28 cellular contexts compared by ENCODE assay signal in genomic region chr5:159559337-159559736, GRCh38.
"Had no signal": no experiment of that assay in that cellular context is flagged by ENCODE, and none has a peak within 500 bp of the region (broad histone marks: within the 10 kb centered on the region; RNA-seq: fewer than 3 reads in every experiment).

No MANE protein-coding gene starts in this region.

- ATAC-seq: heart right ventricle; left cardiac atrium; left lobe of liver; mucosa of descending colon; naive thymus-derived CD4-positive, alpha-beta T cell; right cardiac atrium; sciatic nerve; stimulated activated naive B cell treated with anti-CD40 and anti-IgM and Interleukin-4, amounts not matched to agents 10 μg/mL and 1 μg/mL and 100 μg/mL, for 72 hours; stimulated activated naive CD8-positive, alpha-beta T cell treated with anti-CD3 and anti-CD28 coated beads, Interleukin-15, Interleukin-2, amounts not matched to agents 100 U/mL and 50 U/mL, for 24 hours had no signal

- H3K36me3 ChIP-seq: heart right ventricle, pancreas, prostate gland, stomach, thyroid gland, transverse colon, upper lobe of left lung, uterus had no signal

- DNase-seq: heart right ventricle; kidney glomerular epithelial cell; left cardiac atrium; midbrain; mucosa of descending colon; naive thymus-derived CD4-positive, alpha-beta T cell; nucleus accumbens; pancreas; posterior cingulate gyrus; retina; right cardiac atrium; stimulated activated CD4-positive, alpha-beta T cell treated with anti-CD3 and anti-CD28 coated beads, Interleukin-12 subunit alpha, Interleukin-12 subunit beta, amount 100 ng/mL, for 4 hours; stimulated activated CD4-positive, alpha-beta T cell treated with anti-CD3 and anti-CD28 coated beads, Interleukin-15, amount 100 ng/mL, for 24 hours; stimulated activated CD4-positive, alpha-beta T cell treated with anti-CD3 and anti-CD28 coated beads, Interleukin-2, amount 100 ng/mL, for 24 hours; stimulated activated CD4-positive, alpha-beta T cell treated with anti-CD3 and anti-CD28 coated beads, Interleukin-4, amount 100 ng/mL, for 1 hour; stimulated activated naive B cell treated with anti-CD40 and anti-IgM and Interleukin-4, amounts not matched to agents 10 μg/mL and 1 μg/mL and 100 μg/mL, for 72 hours; stimulated activated naive CD8-positive, alpha-beta T cell treated with anti-CD3 and anti-CD28 coated beads, Interleukin-15, Interleukin-2, amounts not matched to agents 100 U/mL and 50 U/mL, for 24 hours; stomach; testis; thyroid gland; transverse colon; uterus had no signal

- H3K9me3 ChIP-seq: heart right ventricle, mucosa of descending colon, pancreas, prostate gland, stomach, testis, thyroid gland, transverse colon, upper lobe of left lung, uterus had no signal

- H3K4me1 ChIP-seq: heart right ventricle, pancreas, prostate gland, stomach, testis, thyroid gland, transverse colon, uterus had no signal

- H3K27ac ChIP-seq: heart right ventricle, hepatocyte, pancreas, prostate gland, skin epidermis, stomach, testis, thyroid gland, transverse colon, uterus had no signal

- H3K27me3 ChIP-seq: hepatocyte, pancreas, testis, thyroid gland, transverse colon, upper lobe of left lung, uterus had no signal

- H3K4me3 ChIP-seq: heart right ventricle, hepatocyte, mucosa of descending colon, pancreas, prostate gland, skin epidermis, stomach, testis, thyroid gland, transverse colon, upper lobe of left lung, uterus had no signal
